8 cellular contexts compared by ENCODE assay signal in genomic region chr17:41972571-41973411, GRCh38.
DNase-seq lines count a peak whose midpoint lies in the region; ATAC-seq, FAIRE-seq and TF ChIP-seq lines count a peak whose summit lies in the region.

No MANE protein-coding gene starts in this region.

- no peaks in the 10 kb centered on the region for H3K9me3 ChIP-seq in stomach smooth muscle (ENCODE audit: control insufficient read depth in 2 of 2, low read length in 2 of 2)
- H3K9me3 ChIP-seq in WERI-Rb-1 (ENCODE audit: severe bottlenecking), result no peaks in the 10 kb centered on the region

- H3K9ac ChIP-seq in stomach smooth muscle (ENCODE audit: low read length in 2 of 2), result no peak overlapping the region

- peak; percentile 93 for FAIRE-seq in islet of Langerhans (lab: Jason Lieb, UNC)

- H3K4me1 ChIP-seq in stomach smooth muscle (ENCODE audit: control insufficient read depth, insufficient read depth, low read length), result peaks cover 37% of the 10 kb centered on the region

- no peak for TF ChIP-seq CTCF in WERI-Rb-1 (IDR thresholded peaks at IDR 0.05; ENCODE audit: low read depth, low read length)

- H3K4me3 ChIP-seq in stomach smooth muscle (ENCODE audit: low read length in 2 of 2), result no peak overlapping the region
- no peak overlapping the region for H3K4me3 ChIP-seq in WERI-Rb-1 (ENCODE audit: low read depth, low read length)

- H3K36me3 ChIP-seq in stomach smooth muscle (ENCODE audit: control insufficient read depth in 2 of 2, insufficient read depth in 2 of 2, low read length in 2 of 2) (peaks cover 50 to 61% of the 10 kb centered on the region in 2 donors), WERI-Rb-1 (peaks cover 98% of the 10 kb centered on the region)

- H3K27me3 ChIP-seq in stomach smooth muscle (ENCODE audit: control insufficient read depth in 1 of 2, insufficient read depth in 2 of 2, low read length in 2 of 2) (no peaks in the 10 kb centered on the region), WERI-Rb-1 (ENCODE audit: insufficient read depth, low read depth, severe bottlenecking) (no peaks in the 10 kb centered on the region)

- ATAC-seq in HG03378 (IDR thresholded peaks at IDR 0.05; ENCODE audit: unreplicated experiment), result no peak

- H3K27ac ChIP-seq in stomach smooth muscle (ENCODE audit: low read length) (peak overlapping the region; percentile 24), WERI-Rb-1 (no peak overlapping the region)

- peak; percentile 17 for DNase-seq in NCI-H345 (lab: John Stamatoyannopoulos, UW)
- no peak for DNase-seq in NCI-H345 treated with DMSO at 0.1 percent for 48 hours (lab: John Stamatoyannopoulos, UW; ENCODE audit: unreplicated experiment)
- DNase-seq in SHP77 (lab: John Stamatoyannopoulos, UW), result peak; percentile 8 to 51
- no peak for DNase-seq in WERI-Rb-1
- no peak for DNase-seq in EL

Comparison
In these comparisons a context has a peak if more than half of its experiments do, and no peak if none do; other contexts are left out.
1. DNase-seq: peak in NCI-H345 (single experiment) and SHP77 (2 of 2); none in NCI-H345 treated with DMSO at 0.1 percent for 48 hours (single experiment), WERI-Rb-1 (single experiment) and EL (single experiment).